Comparison of ENCODE assay signal across 1 cellular context in the genomic region with DNA sequence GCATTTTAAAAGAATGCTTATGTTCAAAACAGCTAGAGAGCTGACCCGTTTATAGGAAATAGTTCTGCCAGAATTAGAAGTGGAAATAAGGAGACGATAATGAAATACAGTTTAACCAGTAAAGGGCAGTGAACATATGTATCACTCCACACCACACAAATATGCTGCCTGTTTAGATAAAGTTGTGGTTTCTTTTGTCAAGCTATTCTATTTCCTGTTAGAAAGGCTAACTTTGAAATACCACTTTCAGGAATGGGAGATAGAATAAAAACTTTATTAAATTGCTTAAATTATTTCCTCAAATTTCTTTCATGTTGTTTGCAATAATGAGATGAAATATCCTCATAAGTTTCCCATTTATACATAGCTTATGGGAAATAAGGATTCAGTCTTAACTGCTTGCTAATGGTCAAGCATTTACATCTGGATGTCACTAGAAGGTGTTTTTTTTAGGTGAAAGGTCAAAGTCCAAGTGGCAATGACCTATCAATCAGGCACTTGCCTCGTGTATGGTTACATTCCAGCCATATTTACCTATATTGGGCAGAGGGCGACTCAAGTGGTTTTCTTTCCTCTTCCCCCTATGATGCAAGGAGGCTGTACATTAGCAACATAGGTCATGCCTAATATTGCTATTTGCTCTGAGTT.
TF ChIP-seq lines count a peak whose summit lies in the region.

No MANE protein-coding gene starts in this region.

TF ChIP-seq in K562, 482 proteins besides CTCF, POLR2A, EP300 and RAD21 (continued from another document and continues in another):
- TF ChIP-seq, protein P1, sequence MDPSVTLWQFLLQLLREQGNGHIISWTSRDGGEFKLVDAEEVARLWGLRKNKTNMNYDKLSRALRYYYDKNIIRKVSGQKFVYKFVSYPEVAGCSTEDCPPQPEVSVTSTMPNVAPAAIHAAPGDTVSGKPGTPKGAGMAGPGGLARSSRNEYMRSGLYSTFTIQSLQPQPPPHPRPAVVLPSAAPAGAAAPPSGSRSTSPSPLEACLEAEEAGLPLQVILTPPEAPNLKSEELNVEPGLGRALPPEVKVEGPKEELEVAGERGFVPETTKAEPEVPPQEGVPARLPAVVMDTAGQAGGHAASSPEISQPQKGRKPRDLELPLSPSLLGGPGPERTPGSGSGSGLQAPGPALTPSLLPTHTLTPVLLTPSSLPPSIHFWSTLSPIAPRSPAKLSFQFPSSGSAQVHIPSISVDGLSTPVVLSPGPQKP (CRISPR knock-in tag; IDR thresholded peaks at IDR 0.05), result no peak
- no peak for TF ChIP-seq ZNF174 (CRISPR knock-in tag; IDR thresholded peaks at IDR 0.05)
- no peak for TF ChIP-seq ZZZ3 (IDR thresholded peaks at IDR 0.05)
- TF ChIP-seq TRIM28 (IDR thresholded peaks at IDR 0.05), result no peak
- TF ChIP-seq FOXA1 (IDR thresholded peaks at IDR 0.05; ENCODE audit: borderline replicate concordance), result no peak
- TF ChIP-seq FIP1L1 (IDR thresholded peaks at IDR 0.05; ENCODE audit: low read depth, low read length, poor library complexity, severe bottlenecking), result no peak
- peak in 1 of 2 experiments; percentile 65; a peak in 1 of 4 replicates for TF ChIP-seq TBL1XR1 (IDR thresholded peaks at IDR 0.05; ENCODE audit: low read length in 2 of 2)
- no peak for TF ChIP-seq CHCHD3 (CRISPR knock-in tag; IDR thresholded peaks at IDR 0.05)
- no peak for TF ChIP-seq HNRNPUL1 (IDR thresholded peaks at IDR 0.05; ENCODE audit: low read length)
- no peak for TF ChIP-seq BHLHE40 (IDR thresholded peaks at IDR 0.05; ENCODE audit: low read length)
- TF ChIP-seq PBX2 (CRISPR knock-in tag; IDR thresholded peaks at IDR 0.05; ENCODE audit: low read depth), result no peak
- TF ChIP-seq PBX2 (tag; conservative IDR thresholded peaks at IDR 0.05; ENCODE audit: low read depth), result no peak
- no peak for TF ChIP-seq PREB (CRISPR knock-in tag; IDR thresholded peaks at IDR 0.05)
- no peak for TF ChIP-seq RBM15 (IDR thresholded peaks at IDR 0.05; ENCODE audit: insufficient read depth, low read length)
- no peak for TF ChIP-seq SRF (CRISPR knock-in tag; IDR thresholded peaks at IDR 0.05)
- no peak for TF ChIP-seq SNAPC5 (CRISPR knock-in tag; IDR thresholded peaks at IDR 0.05)
- no peak for TF ChIP-seq GTF2A2 (tag; IDR thresholded peaks at IDR 0.05)
- TF ChIP-seq LEF1 (IDR thresholded peaks at IDR 0.05), result peak; percentile 91
- TF ChIP-seq FOXM1 (IDR thresholded peaks at IDR 0.05; ENCODE audit: low read depth), result peak; percentile 54; the same call in 1 of the 2 replicates
- no peak for TF ChIP-seq FOXM1 (CRISPR knock-in tag; IDR thresholded peaks at IDR 0.05; ENCODE audit: low read depth)
- no peak for TF ChIP-seq ATF1 (CRISPR knock-in tag; IDR thresholded peaks at IDR 0.05)
- TF ChIP-seq ATF1 (tag; IDR thresholded peaks at IDR 0.05), result peak; percentile 31; the same call in 1 of the 2 replicates
- TF ChIP-seq, protein P2, sequence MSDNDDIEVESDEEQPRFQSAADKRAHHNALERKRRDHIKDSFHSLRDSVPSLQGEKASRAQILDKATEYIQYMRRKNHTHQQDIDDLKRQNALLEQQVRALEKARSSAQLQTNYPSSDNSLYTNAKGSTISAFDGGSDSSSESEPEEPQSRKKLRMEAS (CRISPR knock-in tag; IDR thresholded peaks at IDR 0.05), result no peak
- no peak for TF ChIP-seq NEUROD1 (IDR thresholded peaks at IDR 0.05; ENCODE audit: borderline replicate concordance, low read depth, low read length, partially characterized antibody)
- no peak for TF ChIP-seq CTBP1 (IDR thresholded peaks at IDR 0.05; ENCODE audit: borderline replicate concordance)
- no peak for TF ChIP-seq ZNF274 (IDR thresholded peaks at IDR 0.05; ENCODE audit: borderline replicate concordance, low read depth, low read length)
- TF ChIP-seq PHTF2 (CRISPR knock-in tag; IDR thresholded peaks at IDR 0.05), result no peak
- TF ChIP-seq TCFL5 (CRISPR knock-in tag; conservative IDR thresholded peaks at IDR 0.05), result no peak
- TF ChIP-seq KLF1 (tag; IDR thresholded peaks at IDR 0.05), result no peak
- TF ChIP-seq NFIX (CRISPR knock-in tag; IDR thresholded peaks at IDR 0.05; ENCODE audit: low read depth), result no peak
- no peak for TF ChIP-seq CREB5 (CRISPR knock-in tag; IDR thresholded peaks at IDR 0.05)
- TF ChIP-seq NR2C2 (CRISPR knock-in tag; IDR thresholded peaks at IDR 0.05), result no peak
- peak; percentile 91 for TF ChIP-seq NR2C2 (tag; IDR thresholded peaks at IDR 0.05)
- TF ChIP-seq STAG1 (CRISPR knock-in tag; IDR thresholded peaks at IDR 0.05; ENCODE audit: borderline replicate concordance), result no peak
- peak; percentile 90 for TF ChIP-seq TEAD4 (IDR thresholded peaks at IDR 0.05; ENCODE audit: low read length)
- no peak for TF ChIP-seq TEAD4 (CRISPR knock-in tag; IDR thresholded peaks at IDR 0.05; ENCODE audit: borderline replicate concordance)
- TF ChIP-seq ZFP36 (IDR thresholded peaks at IDR 0.05; ENCODE audit: low read depth, low read length, partially characterized antibody), result no peak
- no peak for TF ChIP-seq KLF10 (CRISPR knock-in tag; IDR thresholded peaks at IDR 0.05)
- TF ChIP-seq, protein P3, sequence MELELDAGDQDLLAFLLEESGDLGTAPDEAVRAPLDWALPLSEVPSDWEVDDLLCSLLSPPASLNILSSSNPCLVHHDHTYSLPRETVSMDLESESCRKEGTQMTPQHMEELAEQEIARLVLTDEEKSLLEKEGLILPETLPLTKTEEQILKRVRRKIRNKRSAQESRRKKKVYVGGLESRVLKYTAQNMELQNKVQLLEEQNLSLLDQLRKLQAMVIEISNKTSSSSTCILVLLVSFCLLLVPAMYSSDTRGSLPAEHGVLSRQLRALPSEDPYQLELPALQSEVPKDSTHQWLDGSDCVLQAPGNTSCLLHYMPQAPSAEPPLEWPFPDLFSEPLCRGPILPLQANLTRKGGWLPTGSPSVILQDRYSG (tag; conservative IDR thresholded peaks at IDR 0.05; ENCODE audit: low read depth), result no peak
- no peak for TF ChIP-seq ZBTB8A (IDR thresholded peaks at IDR 0.05; ENCODE audit: partially characterized antibody)
- TF ChIP-seq ZFP91 (CRISPR knock-in tag; IDR thresholded peaks at IDR 0.05), result no peak
- TF ChIP-seq CBFB (CRISPR knock-in tag; IDR thresholded peaks at IDR 0.05), result no peak
- TF ChIP-seq SP2 (IDR thresholded peaks at IDR 0.05; ENCODE audit: extremely low read depth, low read depth, low read length, poor library complexity, severe bottlenecking), result no peak
- TF ChIP-seq MAZ (CRISPR knock-in tag; conservative IDR thresholded peaks at IDR 0.05 in 1 of 2, IDR thresholded peaks at IDR 0.05 in 1 of 2), result peak in 1 of 2 experiments; percentile 30; a peak in 1 of 4 replicates
- TF ChIP-seq PTBP1 (IDR thresholded peaks at IDR 0.05; ENCODE audit: low read depth, low read length), result no peak
- no peak for TF ChIP-seq GTF2B (IDR thresholded peaks at IDR 0.05; ENCODE audit: extremely low read depth, insufficient read length)
- TF ChIP-seq ZNF395 (CRISPR knock-in tag; IDR thresholded peaks at IDR 0.05), result peak; percentile 54; the same call in 1 of the 2 replicates
- TF ChIP-seq, protein P4, sequence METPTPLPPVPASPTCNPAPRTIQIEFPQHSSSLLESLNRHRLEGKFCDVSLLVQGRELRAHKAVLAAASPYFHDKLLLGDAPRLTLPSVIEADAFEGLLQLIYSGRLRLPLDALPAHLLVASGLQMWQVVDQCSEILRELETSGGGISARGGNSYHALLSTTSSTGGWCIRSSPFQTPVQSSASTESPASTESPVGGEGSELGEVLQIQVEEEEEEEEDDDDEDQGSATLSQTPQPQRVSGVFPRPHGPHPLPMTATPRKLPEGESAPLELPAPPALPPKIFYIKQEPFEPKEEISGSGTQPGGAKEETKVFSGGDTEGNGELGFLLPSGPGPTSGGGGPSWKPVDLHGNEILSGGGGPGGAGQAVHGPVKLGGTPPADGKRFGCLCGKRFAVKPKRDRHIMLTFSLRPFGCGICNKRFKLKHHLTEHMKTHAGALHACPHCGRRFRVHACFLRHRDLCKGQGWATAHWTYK (CRISPR knock-in tag; IDR thresholded peaks at IDR 0.05), result no peak
- TF ChIP-seq, protein P5, sequence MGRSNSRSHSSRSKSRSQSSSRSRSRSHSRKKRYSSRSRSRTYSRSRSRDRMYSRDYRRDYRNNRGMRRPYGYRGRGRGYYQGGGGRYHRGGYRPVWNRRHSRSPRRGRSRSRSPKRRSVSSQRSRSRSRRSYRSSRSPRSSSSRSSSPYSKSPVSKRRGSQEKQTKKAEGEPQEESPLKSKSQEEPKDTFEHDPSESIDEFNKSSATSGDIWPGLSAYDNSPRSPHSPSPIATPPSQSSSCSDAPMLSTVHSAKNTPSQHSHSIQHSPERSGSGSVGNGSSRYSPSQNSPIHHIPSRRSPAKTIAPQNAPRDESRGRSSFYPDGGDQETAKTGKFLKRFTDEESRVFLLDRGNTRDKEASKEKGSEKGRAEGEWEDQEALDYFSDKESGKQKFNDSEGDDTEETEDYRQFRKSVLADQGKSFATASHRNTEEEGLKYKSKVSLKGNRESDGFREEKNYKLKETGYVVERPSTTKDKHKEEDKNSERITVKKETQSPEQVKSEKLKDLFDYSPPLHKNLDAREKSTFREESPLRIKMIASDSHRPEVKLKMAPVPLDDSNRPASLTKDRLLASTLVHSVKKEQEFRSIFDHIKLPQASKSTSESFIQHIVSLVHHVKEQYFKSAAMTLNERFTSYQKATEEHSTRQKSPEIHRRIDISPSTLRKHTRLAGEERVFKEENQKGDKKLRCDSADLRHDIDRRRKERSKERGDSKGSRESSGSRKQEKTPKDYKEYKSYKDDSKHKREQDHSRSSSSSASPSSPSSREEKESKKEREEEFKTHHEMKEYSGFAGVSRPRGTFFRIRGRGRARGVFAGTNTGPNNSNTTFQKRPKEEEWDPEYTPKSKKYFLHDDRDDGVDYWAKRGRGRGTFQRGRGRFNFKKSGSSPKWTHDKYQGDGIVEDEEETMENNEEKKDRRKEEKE (IDR thresholded peaks at IDR 0.05; ENCODE audit: borderline replicate concordance in 1 of 2, control insufficient read depth in 1 of 2, low read depth in 2 of 2, low read length in 1 of 2), result no peak
